ENCODE assay signal across 26 cellular contexts in the genomic region with DNA sequence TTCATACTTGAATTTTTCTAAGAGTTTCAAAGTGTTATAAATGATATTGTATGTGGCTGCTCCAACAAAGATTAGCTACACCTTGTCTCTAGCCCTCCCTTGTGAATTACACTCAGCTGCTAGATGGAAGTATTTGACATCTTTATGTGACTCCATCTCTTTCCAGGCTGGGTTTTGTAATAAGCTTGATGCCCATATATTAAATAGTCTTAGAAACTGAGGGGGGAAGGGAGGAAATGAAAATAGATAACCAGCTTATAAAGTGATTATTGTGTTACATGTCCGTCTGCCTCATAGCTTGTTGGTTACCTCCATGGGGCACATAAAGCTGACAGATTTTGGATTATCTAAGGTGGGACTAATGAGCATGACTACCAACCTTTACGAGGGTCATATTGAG.
"Had no signal": no experiment of that assay in that cellular context is flagged by ENCODE, and none has a peak within 500 bp of the region (broad histone marks: within the 10 kb centered on the region; RNA-seq: fewer than 3 reads in every experiment).

No MANE protein-coding gene starts in this region.

- H3K27me3 Mint-ChIP-seq: naive thymus-derived CD8-positive, alpha-beta T cell; stimulated activated naive CD8-positive, alpha-beta T cell treated with anti-CD3 and anti-CD28 coated beads, Interleukin-15, Interleukin-2, amounts not matched to agents 100 ng/mL and 50 ng/mL, for 24 hours had no signal

- H3K4me3 Mint-ChIP-seq: immature natural killer cell; naive thymus-derived CD8-positive, alpha-beta T cell; nephron; neural crest cell; stimulated activated effector memory CD8-positive, alpha-beta T cell treated with anti-CD3 and anti-CD28 coated beads, Interleukin-12 subunit alpha, Interleukin-12 subunit beta, amount 100 ng/mL, for 72 hours; stimulated activated naive CD8-positive, alpha-beta T cell treated with anti-CD3 and anti-CD28 coated beads, Interleukin-15, Interleukin-2, amounts not matched to agents 100 ng/mL and 50 ng/mL, for 24 hours had no signal

- DNase-seq: hypothalamus; immature natural killer cell; kidney; left colon; left lung; lower lobe of right lung; mammary epithelial cell; mesenchymal stem cell; naive thymus-derived CD8-positive, alpha-beta T cell; nucleus accumbens; pancreas; posterior cingulate gyrus; retina; right cardiac atrium; sigmoid colon; small intestine; spleen; stimulated activated CD4-positive, alpha-beta T cell treated with anti-CD3 and anti-CD28 coated beads, Interleukin-4, amount 100 ng/mL, for 24 hours; stimulated activated naive CD4-positive, alpha-beta T cell; tibial artery; trophoblast cell; upper lobe of right lung had no signal

- H3K9me3 Mint-ChIP-seq: immature natural killer cell; naive thymus-derived CD8-positive, alpha-beta T cell; nephron; neural crest cell; stimulated activated effector memory CD8-positive, alpha-beta T cell treated with anti-CD3 and anti-CD28 coated beads, Interleukin-12 subunit alpha, Interleukin-12 subunit beta, amount 100 ng/mL, for 72 hours; stimulated activated naive CD8-positive, alpha-beta T cell treated with anti-CD3 and anti-CD28 coated beads, Interleukin-15, Interleukin-2, amounts not matched to agents 100 ng/mL and 50 ng/mL, for 24 hours had no signal

- H3K27ac Mint-ChIP-seq: immature natural killer cell; naive thymus-derived CD8-positive, alpha-beta T cell; nephron; stimulated activated effector memory CD8-positive, alpha-beta T cell treated with anti-CD3 and anti-CD28 coated beads, Interleukin-12 subunit alpha, Interleukin-12 subunit beta, amount 100 ng/mL, for 72 hours; stimulated activated naive CD8-positive, alpha-beta T cell treated with anti-CD3 and anti-CD28 coated beads, Interleukin-15, Interleukin-2, amounts not matched to agents 100 ng/mL and 50 ng/mL, for 24 hours had no signal

- H3K4me1 Mint-ChIP-seq: immature natural killer cell; naive thymus-derived CD8-positive, alpha-beta T cell; nephron; neural crest cell; stimulated activated effector memory CD8-positive, alpha-beta T cell treated with anti-CD3 and anti-CD28 coated beads, Interleukin-12 subunit alpha, Interleukin-12 subunit beta, amount 100 ng/mL, for 72 hours had no signal
